Comparison of ENCODE assay signal across 25 cellular contexts in genomic region chr19:1817553-1818179, GRCh38.
"Had no signal": no experiment of that assay in that cellular context is flagged by ENCODE, and none has a peak within 500 bp of the region (broad histone marks: within the 10 kb centered on the region; RNA-seq: fewer than 3 reads in every experiment).

No MANE protein-coding gene starts in this region.

- H3K27ac Mint-ChIP-seq: activated CD4-positive, alpha-beta memory T cell treated with anti-CD3 and anti-CD28 coated beads for 36 hours; activated CD4-positive, alpha-beta T cell treated with anti-CD3 and anti-CD28 coated beads, Interleukin-2, amount 10 ng/mL, durations not matched to agents 7 days and 5 days; activated naive CD8-positive, alpha-beta T cell treated with anti-CD3 and anti-CD28 coated beads, Interleukin-2, amount 50 U/mL, for 24 hours; T-cell had no signal

- DNase-seq: activated CD4-positive, alpha-beta memory T cell treated with anti-CD3 and anti-CD28 coated beads for 36 hours; activated CD4-positive, alpha-beta T cell treated with anti-CD3 and anti-CD28 coated beads, Interleukin-2, amount 10 ng/mL, durations not matched to agents 7 days and 5 days; activated CD4-positive, CD25-positive, alpha-beta regulatory T cell; activated CD8-positive, alpha-beta memory T cell treated with anti-CD3 and anti-CD28 coated beads for 24 hours; activated effector memory CD4-positive, alpha-beta T cell treated with anti-CD3 and anti-CD28 coated beads, Interleukin-2, amount 50 U/mL, for 16 hours; activated naive CD4-positive, alpha-beta T cell treated with Interleukin-2 at 50 U/mL for 16 hours; activated naive CD8-positive, alpha-beta T cell treated with anti-CD3 and anti-CD28 coated beads, Interleukin-2, amount 50 U/mL, for 24 hours; activated T-cell treated with anti-CD3 and anti-CD28 coated beads, Interleukin-2, amount 50 U/mL, for 4 hours; amniotic stem cell; body of pancreas; KG1; NCI-H1048; NCI-H1930; NCI-H2107; NCI-H2171 treated with DMSO at 0.1 percent for 48 hours; NCI-H226; NCI-H526 treated with DMSO at 0.1 percent for 48 hours; NCI-H82; RPMI8226; SIG-M5; T-cell had no signal

- H3K9me3 Mint-ChIP-seq: activated CD4-positive, alpha-beta memory T cell treated with anti-CD3 and anti-CD28 coated beads for 36 hours; activated CD4-positive, alpha-beta T cell treated with anti-CD3 and anti-CD28 coated beads, Interleukin-2, amount 10 ng/mL, durations not matched to agents 7 days and 5 days; activated naive CD4-positive, alpha-beta T cell treated with anti-CD3 and anti-CD28 coated beads, Interleukin-2, amount 50 U/mL, for 72 hours; activated naive CD8-positive, alpha-beta T cell treated with anti-CD3 and anti-CD28 coated beads, Interleukin-2, amount 50 U/mL, for 24 hours; activated T-cell treated with anti-CD3 and anti-CD28 coated beads, Interleukin-2, amount 50 U/mL, for 4 hours; central memory CD8-positive, alpha-beta T cell; T-cell had no signal

- H3K27me3 Mint-ChIP-seq: activated CD4-positive, alpha-beta memory T cell treated with anti-CD3 and anti-CD28 coated beads for 36 hours; activated CD4-positive, alpha-beta T cell treated with anti-CD3 and anti-CD28 coated beads, Interleukin-2, amount 10 ng/mL, durations not matched to agents 7 days and 5 days; activated naive CD8-positive, alpha-beta T cell treated with anti-CD3 and anti-CD28 coated beads, Interleukin-2, amount 50 U/mL, for 24 hours; central memory CD8-positive, alpha-beta T cell; T-cell had no signal

- ATAC-seq: activated naive CD4-positive, alpha-beta T cell treated with anti-CD3 and anti-CD28 coated beads, Interleukin-2, amount 50 U/mL, for 72 hours; activated naive CD8-positive, alpha-beta T cell treated with anti-CD3 and anti-CD28 coated beads, Interleukin-2, amount 50 U/mL, for 24 hours; activated T-cell treated with anti-CD3 and anti-CD28 coated beads, Interleukin-2, amount 50 U/mL, for 4 hours; body of pancreas; Panc1; T-cell had no signal

- H3K9me3 ChIP-seq: ascending aorta, body of pancreas had no signal

- H3K4me3 Mint-ChIP-seq: activated CD4-positive, alpha-beta memory T cell treated with anti-CD3 and anti-CD28 coated beads for 36 hours; activated CD4-positive, alpha-beta T cell treated with anti-CD3 and anti-CD28 coated beads, Interleukin-2, amount 10 ng/mL, durations not matched to agents 7 days and 5 days; activated naive CD8-positive, alpha-beta T cell treated with anti-CD3 and anti-CD28 coated beads, Interleukin-2, amount 50 U/mL, for 24 hours; activated T-cell treated with anti-CD3 and anti-CD28 coated beads, Interleukin-2, amount 50 U/mL, for 4 hours; central memory CD8-positive, alpha-beta T cell; T-cell had no signal
